In genomic region chr3:150763841-150764483, GRCh38 we compare ENCODE assay signal across 1 cellular context.
TF ChIP-seq lines count a peak whose summit lies in the region.

No MANE protein-coding gene starts in this region.

TF ChIP-seq in HepG2, 621 proteins besides CTCF, POLR2A, EP300 and RAD21 (continued from another document):
- TF ChIP-seq KLF15 (CRISPR knock-in tag; IDR thresholded peaks at IDR 0.05; ENCODE audit: borderline replicate concordance) (no peak), ZFP36L1 (CRISPR knock-in tag; IDR thresholded peaks at IDR 0.05) (no peak), RORA (CRISPR knock-in tag; IDR thresholded peaks at IDR 0.05) (no peak), PCBP2 (optimal IDR thresholded peaks at IDR 0.05; ENCODE audit: low read depth, low read length, poor library complexity, severe bottlenecking) (no peak), ZNF569 (CRISPR knock-in tag; IDR thresholded peaks at IDR 0.05; ENCODE audit: borderline replicate concordance) (no peak), KLF12 (CRISPR knock-in tag; IDR thresholded peaks at IDR 0.05; ENCODE audit: borderline replicate concordance) (0 out of 2 replicates have a peak, but pooled peaks have one; percentile 22), ZEB1 (IDR thresholded peaks at IDR 0.05; ENCODE audit: insufficient replicate concordance, low read depth) (no peak), ZBTB38 (CRISPR knock-in tag; IDR thresholded peaks at IDR 0.05) (no peak), ZNF768 (CRISPR knock-in tag; IDR thresholded peaks at IDR 0.05) (peak; percentile 60; the same call in 1 of the 2 replicates), ZNF230 (CRISPR knock-in tag; IDR thresholded peaks at IDR 0.05) (no peak), SOX5 (CRISPR knock-in tag; IDR thresholded peaks at IDR 0.05; ENCODE audit: borderline replicate concordance) (no peak), ZSCAN12 (CRISPR knock-in tag; IDR thresholded peaks at IDR 0.05) (no peak), LCORL (IDR thresholded peaks at IDR 0.05) (no peak), LCORL (CRISPR knock-in tag; IDR thresholded peaks at IDR 0.05) (no peak), ZNF543 (CRISPR knock-in tag; IDR thresholded peaks at IDR 0.05) (no peak), HDAC2 (CRISPR knock-in tag; IDR thresholded peaks at IDR 0.05) (no peak; the same call in 1 of the 2 replicates), GATAD2A (CRISPR knock-in tag; IDR thresholded peaks at IDR 0.05) (peak; percentile 69; the same call in 1 of the 2 replicates), CAMTA2 (CRISPR knock-in tag; IDR thresholded peaks at IDR 0.05; ENCODE audit: borderline replicate concordance) (no peak), ZNF205 (CRISPR knock-in tag; IDR thresholded peaks at IDR 0.05) (no peak), RBAK (CRISPR knock-in tag; IDR thresholded peaks at IDR 0.05) (no peak), ZNF17 (CRISPR knock-in tag; IDR thresholded peaks at IDR 0.05) (no peak), ZSCAN25 (CRISPR knock-in tag; IDR thresholded peaks at IDR 0.05) (no peak), GTF3A (CRISPR knock-in tag; conservative IDR thresholded peaks at IDR 0.05) (no peak), ATAD3A (CRISPR knock-in tag; IDR thresholded peaks at IDR 0.05) (no peak), ZNF629 (CRISPR knock-in tag; conservative IDR thresholded peaks at IDR 0.05) (0 out of 2 replicates have a peak, but pooled peaks have one; percentile 2), ARID3A (IDR thresholded peaks at IDR 0.05; ENCODE audit: low read depth, low read length) (no peak), SRSF4 (IDR thresholded peaks at IDR 0.05; ENCODE audit: low read depth, low read length, poor library complexity, severe bottlenecking) (no peak), ZNF598 (CRISPR knock-in tag; IDR thresholded peaks at IDR 0.05; ENCODE audit: borderline replicate concordance) (no peak), NAIF1 (CRISPR knock-in tag; IDR thresholded peaks at IDR 0.05; ENCODE audit: borderline replicate concordance) (0 out of 2 replicates have a peak, but pooled peaks have one; percentile 31), SNAPC5 (CRISPR knock-in tag; IDR thresholded peaks at IDR 0.05; ENCODE audit: borderline replicate concordance) (0 out of 2 replicates have a peak, but pooled peaks have one; percentile 72), ZFP91 (CRISPR knock-in tag; IDR thresholded peaks at IDR 0.05; ENCODE audit: borderline replicate concordance) (peak; percentile 73; the same call in 1 of the 2 replicates), POLR2G (IDR thresholded peaks at IDR 0.05; ENCODE audit: low read depth, low read length) (peak; percentile 59), CERS6 (CRISPR knock-in tag; IDR thresholded peaks at IDR 0.05) (no peak), MLX (CRISPR knock-in tag; IDR thresholded peaks at IDR 0.05) (no peak), TIGD3 (CRISPR knock-in tag; IDR thresholded peaks at IDR 0.05; ENCODE audit: borderline replicate concordance) (no peak), ARID2 (CRISPR knock-in tag; IDR thresholded peaks at IDR 0.05; ENCODE audit: borderline replicate concordance) (peak; percentile 60; the same call in 1 of the 2 replicates), SP5 (CRISPR knock-in tag; IDR thresholded peaks at IDR 0.05; ENCODE audit: borderline replicate concordance, low read depth) (no peak), SIX4 (CRISPR knock-in tag; IDR thresholded peaks at IDR 0.05) (no peak), ZNF780A (CRISPR knock-in tag; IDR thresholded peaks at IDR 0.05) (no peak)
